Comparison of ENCODE assay signal across 8 cellular contexts in genomic region chr11:506238-506949, GRCh38. TPM values are rescaled to one million over a fixed set of nuclear protein-coding genes. Genes with fewer than 3 reads are reported as not detected.
DNase-seq lines count a peak whose midpoint lies in the region; ATAC-seq and TF ChIP-seq lines count a peak whose summit lies in the region.

No MANE protein-coding gene starts in this region.

- H3K27ac Mint-ChIP-seq in stimulated activated naive CD8-positive, alpha-beta T cell treated with anti-CD3 and anti-CD28 coated beads, Interleukin-15, amount 100 ng/mL, for 72 hours, result peak overlapping the region; percentile 100

- peaks cover 61% of the 10 kb centered on the region for H3K4me1 Mint-ChIP-seq in stimulated activated naive CD8-positive, alpha-beta T cell treated with anti-CD3 and anti-CD28 coated beads, Interleukin-15, amount 100 ng/mL, for 72 hours

- peak overlapping the region; percentile 94 for H3K9ac ChIP-seq in neural cell (ENCODE audit: low read length)

- ATAC-seq in stimulated activated naive CD8-positive, alpha-beta T cell treated with anti-CD3 and anti-CD28 coated beads, Interleukin-15, amount 100 ng/mL, for 72 hours, result peak; percentile 87

- TF ChIP-seq RAD21 in neural cell (conservative IDR thresholded peaks at IDR 0.05), result no peak

- TF ChIP-seq EP300 in neural cell (conservative IDR thresholded peaks at IDR 0.05; ENCODE audit: poor library complexity, severe bottlenecking), result peak; percentile 39

- peak; percentile 72 for TF ChIP-seq POLR2A in Raji (IDR thresholded peaks at IDR 0.05; ENCODE audit: insufficient read depth, low read depth, low read length)

- peak overlapping the region; percentile 92 for H3K27ac ChIP-seq in neural cell (ENCODE audit: low read length)

- peak overlapping the region; percentile 78 for H3K4me2 ChIP-seq in neural cell (ENCODE audit: low read length)

- H3K9me2 ChIP-seq in neural cell (ENCODE audit: insufficient read depth, low read length), result no peaks in the 10 kb centered on the region

- peak overlapping the region; percentile 99 for H3K4me3 Mint-ChIP-seq in stimulated activated naive CD8-positive, alpha-beta T cell treated with anti-CD3 and anti-CD28 coated beads, Interleukin-15, amount 100 ng/mL, for 72 hours

- H3K36me3 ChIP-seq in H7 (replicated peaks; ENCODE audit: control insufficient read depth, insufficient read depth, low read length) (peaks cover 2% of the 10 kb centered on the region), neural cell (ENCODE audit: insufficient read depth, low read length) (no peaks in the 10 kb centered on the region)

- DNase-seq in ELR (ENCODE audit: low read depth) (peak; percentile 97), H7 (peak; percentile 100), M059J (ENCODE audit: low read depth) (peak; percentile 96), activated gamma-delta T cell (lab: John Stamatoyannopoulos, UW) (peak; percentile 98), foreskin fibroblast (peak; percentile 98 to 100)
- DNase-seq in stimulated activated naive CD8-positive, alpha-beta T cell treated with anti-CD3 and anti-CD28 coated beads, Interleukin-15, amount 100 ng/mL, for 72 hours, result peak; percentile 95 to 96

- H2AFZ ChIP-seq in neural cell (ENCODE audit: low read depth, low read length), result peak overlapping the region; percentile 83

- H4K20me1 ChIP-seq in neural cell (ENCODE audit: insufficient read depth), result no peaks in the 10 kb centered on the region

- no peaks in the 10 kb centered on the region for H3K27me3 ChIP-seq in H7 (ENCODE audit: control insufficient read depth, insufficient read depth, low read length)
- H3K27me3 ChIP-seq in neural cell (ENCODE audit: insufficient read depth, low read depth, low read length), result no peaks in the 10 kb centered on the region

- no peaks in the 10 kb centered on the region for H3K9me3 Mint-ChIP-seq in stimulated activated naive CD8-positive, alpha-beta T cell treated with anti-CD3 and anti-CD28 coated beads, Interleukin-15, amount 100 ng/mL, for 72 hours

- peak overlapping the region; percentile 94 for H3K4me3 ChIP-seq in H7 (ENCODE audit: insufficient read depth, low read depth, low read length)
- H3K4me3 ChIP-seq in foreskin fibroblast (ENCODE audit: low read depth in 1 of 2, low read length in 2 of 2), result peak overlapping the region; percentile 87 to 93
- peak overlapping the region; percentile 98 for H3K4me3 ChIP-seq in neural cell (ENCODE audit: low read length)

- H3K79me2 ChIP-seq in neural cell (replicated peaks; ENCODE audit: insufficient read depth, low read length), result peaks cover 9% of the 10 kb centered on the region

- no peaks in the 10 kb centered on the region for H3K27me3 Mint-ChIP-seq in stimulated activated naive CD8-positive, alpha-beta T cell treated with anti-CD3 and anti-CD28 coated beads, Interleukin-15, amount 100 ng/mL, for 72 hours

- no peaks in the 10 kb centered on the region for H3F3A ChIP-seq in neural cell (ENCODE audit: insufficient read depth, low read length, poor library complexity, severe bottlenecking)

- H3K9me3 ChIP-seq in neural cell (ENCODE audit: low read length), result no peaks in the 10 kb centered on the region

- TF ChIP-seq CTCF in foreskin fibroblast (IDR thresholded peaks at IDR 0.05; ENCODE audit: low read depth, low read length) (no peak), neural cell (IDR thresholded peaks at IDR 0.05; ENCODE audit: poor library complexity, severe bottlenecking) (peak; percentile 36)

TF ChIP-seq in neural cell, 6 proteins besides CTCF, POLR2A, EP300 and RAD21:
- TF ChIP-seq TAF1 (IDR thresholded peaks at IDR 0.05; ENCODE audit: low read depth) (peak; percentile 53), EZH2 (IDR thresholded peaks at IDR 0.05; ENCODE audit: borderline replicate concordance, insufficient read depth, low read length, poor library complexity, severe bottlenecking) (no peak), POLR2AphosphoS5 (IDR thresholded peaks at IDR 0.05) (no peak), MXI1 (conservative IDR thresholded peaks at IDR 0.05; ENCODE audit: poor library complexity, severe bottlenecking) (peak; percentile 97), REST (IDR thresholded peaks at IDR 0.05; ENCODE audit: borderline replicate concordance) (peak; percentile 44), SMC3 (conservative IDR thresholded peaks at IDR 0.05; ENCODE audit: poor library complexity) (no peak)

RNA-seq across cellular contexts. Expression of gene RNH1, which starts 0.6 kb away (rescaled TPM):
- total RNA-seq in H7 (2014; rRNA removed; shearing (Covaris generic)), result 98.9 and 104 TPM in 2 replicates
- total RNA-seq in M059J (2014; rRNA removed; shearing (Covaris generic)), result 169 and 259 TPM in 2 replicates
- 71.8 and 82.4 TPM in 2 replicates for polyA plus RNA-seq in neural cell
- 49.7 and 58.4 TPM in 2 replicates for polyA minus RNA-seq in neural cell

RNA-seq across cellular contexts. Expression of gene HRAS, which starts 29.0 kb away (rescaled TPM):
- total RNA-seq in H7 (2014; rRNA removed; shearing (Covaris generic)), result 27.1 and 57.9 TPM in 2 replicates
- total RNA-seq in M059J (2014; rRNA removed; shearing (Covaris generic)), result 56.9 and 110 TPM in 2 replicates
- 119 and 120 TPM in 2 replicates for polyA plus RNA-seq in neural cell
- 50.2 and 55.7 TPM in 2 replicates for polyA minus RNA-seq in neural cell

RNA-seq across cellular contexts. Expression of gene LRRC56, which starts 30.9 kb away (rescaled TPM):
- 1.3 and 1.5 TPM in 2 replicates for total RNA-seq in H7 (2014; rRNA removed; shearing (Covaris generic))
- 0.25 and 0.34 TPM in 2 replicates for total RNA-seq in M059J (2014; rRNA removed; shearing (Covaris generic))
- 0.76 and 1.3 TPM in 2 replicates for polyA plus RNA-seq in neural cell
- polyA minus RNA-seq in neural cell, result 1.2 and 1.5 TPM in 2 replicates

RNA-seq across cellular contexts. Expression of gene LMNTD2, which starts 54.1 kb away (rescaled TPM):
- total RNA-seq in H7 (2014; rRNA removed; shearing (Covaris generic)), result 2.7 and 4.0 TPM in 2 replicates
- 1.1 and 3.8 TPM in 2 replicates for total RNA-seq in M059J (2014; rRNA removed; shearing (Covaris generic))
- 0.61 and 3.0 TPM in 2 replicates for polyA plus RNA-seq in neural cell
- not detected in 2 replicates for polyA minus RNA-seq in neural cell

RNA-seq across cellular contexts. Expression of gene RASSF7, which starts 54.4 kb away (rescaled TPM):
- 28.2 and 37.0 TPM in 2 replicates for total RNA-seq in H7 (2014; rRNA removed; shearing (Covaris generic))
- 53.4 and 56.0 TPM in 2 replicates for total RNA-seq in M059J (2014; rRNA removed; shearing (Covaris generic))
- polyA plus RNA-seq in neural cell, result 37.1 and 51.5 TPM in 2 replicates
- 9.3 and 14.6 TPM in 2 replicates for polyA minus RNA-seq in neural cell

Comparison
In these comparisons a context has a peak if more than half of its experiments do, and no peak if none do; other contexts are left out.
1. Peak in every context shown above with its lines: DNase-seq, ATAC-seq, H3K4me3 ChIP-seq and H3K27ac ChIP-seq.